ENCODE assay signal across 8 cellular contexts in genomic region chr5:137751869-137752491, GRCh38.
A peak's percentile ranks its signal among the peaks of the same experiment; 100 is the strongest.
DNase-seq lines count a peak whose midpoint lies in the region; ATAC-seq and TF ChIP-seq lines count a peak whose summit lies in the region.

No MANE protein-coding gene starts in this region.

- in situ Hi-C loops in GM13977 (cut with MboI; ENCODE audit: low pct_unique_long_range_greater_than_20kb, low sequenced_read_pairs, unreplicated experiment), result no loop called here

- no peak for ATAC-seq in stimulated activated naive CD8-positive, alpha-beta T cell treated with anti-CD3 and anti-CD28 coated beads, Interleukin-15, amount 100 ng/mL, for 72 hours

- H3K4me3 Mint-ChIP-seq in stimulated activated naive CD8-positive, alpha-beta T cell treated with anti-CD3 and anti-CD28 coated beads, Interleukin-15, amount 100 ng/mL, for 72 hours, result peak overlapping the region; percentile 94 to 97

- DNase-seq in CD1c-positive myeloid dendritic cell (ENCODE audit: extremely low spot score) (peak; percentile 71), GM13977 (ENCODE audit: low spot score) (no peak), NCI-H526 treated with DMSO at 0.1 percent for 48 hours (lab: John Stamatoyannopoulos, UW) (peak; percentile 56), astrocyte of the hippocampus (ENCODE audit: low read depth, low spot score) (peak; percentile 74), iris pigment epithelial cell (ENCODE audit: low read depth) (peak; percentile 81)
- DNase-seq in stimulated activated naive CD8-positive, alpha-beta T cell treated with anti-CD3 and anti-CD28 coated beads, Interleukin-15, amount 100 ng/mL, for 72 hours, result no peak
- no peak for DNase-seq in stimulated activated CD4-positive, alpha-beta T cell treated with anti-CD3 and anti-CD28 coated beads, Interleukin-1b, Interleukin-23, amount 100 ng/mL, for 48 hours
- no peak for DNase-seq in stimulated activated CD4-positive, alpha-beta T cell treated with anti-CD3 and anti-CD28 coated beads, Interleukin-12 subunit alpha, Interleukin-12 subunit beta, amount 100 ng/mL, for 4 hours

- no peaks in the 10 kb centered on the region for H3K27me3 Mint-ChIP-seq in stimulated activated naive CD8-positive, alpha-beta T cell treated with anti-CD3 and anti-CD28 coated beads, Interleukin-15, amount 100 ng/mL, for 72 hours

- TF ChIP-seq CTCF in GM13977 (IDR thresholded peaks at IDR 0.05; ENCODE audit: extremely low read depth, insufficient read depth, missing control alignments), result peak; percentile 73

- peaks cover 13% of the 10 kb centered on the region for H3K4me1 Mint-ChIP-seq in stimulated activated naive CD8-positive, alpha-beta T cell treated with anti-CD3 and anti-CD28 coated beads, Interleukin-15, amount 100 ng/mL, for 72 hours

- H3K9me3 Mint-ChIP-seq in stimulated activated naive CD8-positive, alpha-beta T cell treated with anti-CD3 and anti-CD28 coated beads, Interleukin-15, amount 100 ng/mL, for 72 hours, result no peaks in the 10 kb centered on the region

- H3K27ac Mint-ChIP-seq in stimulated activated naive CD8-positive, alpha-beta T cell treated with anti-CD3 and anti-CD28 coated beads, Interleukin-15, amount 100 ng/mL, for 72 hours, result peak overlapping the region; percentile 29 to 93

Comparison
In these comparisons a context has a peak if more than half of its experiments do, and no peak if none do; other contexts are left out.
1. DNase-seq: peak in CD1c-positive myeloid dendritic cell (single experiment), NCI-H526 treated with DMSO at 0.1 percent for 48 hours (single experiment), astrocyte of the hippocampus (single experiment) and iris pigment epithelial cell (single experiment); none in GM13977 (single experiment), stimulated activated naive CD8-positive, alpha-beta T cell treated with anti-CD3 and anti-CD28 coated beads, Interleukin-15, amount 100 ng/mL, for 72 hours (0 of 2), stimulated activated CD4-positive, alpha-beta T cell treated with anti-CD3 and anti-CD28 coated beads, Interleukin-1b, Interleukin-23, amount 100 ng/mL, for 48 hours (single experiment) and stimulated activated CD4-positive, alpha-beta T cell treated with anti-CD3 and anti-CD28 coated beads, Interleukin-12 subunit alpha, Interleukin-12 subunit beta, amount 100 ng/mL, for 4 hours (single experiment).